In genomic region chr6:106666290-106667021, GRCh38 we compare ENCODE assay signal across 12 cellular contexts. TPM values are rescaled to one million over a fixed set of nuclear protein-coding genes. Genes with fewer than 3 reads are reported as not detected.
DNase-seq lines count a peak whose midpoint lies in the region; ATAC-seq, FAIRE-seq and TF ChIP-seq lines count a peak whose summit lies in the region.
"Had no signal": no experiment of that assay in that cellular context is flagged by ENCODE, and none has a peak within 500 bp of the region (broad histone marks: within the 10 kb centered on the region; RNA-seq: fewer than 3 reads in every experiment).

No MANE protein-coding gene starts in this region.

- no peak overlapping the region for H3K27ac ChIP-seq in DND-41 (ENCODE audit: low read length)
- H3K27ac ChIP-seq: heart left ventricle had no signal

- H3K36me3 ChIP-seq in DND-41 (ENCODE audit: insufficient read depth, low read length) (peaks cover 33% of the 10 kb centered on the region), BE2C (peaks cover 17% of the 10 kb centered on the region)

- H3K4me3 Mint-ChIP-seq in T-helper 17 cell = no peak overlapping the region
- H3K4me3 Mint-ChIP-seq: CD4-positive, alpha-beta memory T cell had no signal

- H4K20me1 ChIP-seq in DND-41 (ENCODE audit: insufficient read depth, low read length) = no peaks in the 10 kb centered on the region

- H3K27ac Mint-ChIP-seq in T-helper 17 cell = no peak overlapping the region
- H3K27ac Mint-ChIP-seq: CD4-positive, alpha-beta memory T cell had no signal

- no peaks in the 10 kb centered on the region for H3K4me1 ChIP-seq in DND-41 (ENCODE audit: insufficient read depth, low read length)
- no peaks in the 10 kb centered on the region for H3K4me1 ChIP-seq in BE2C
- H3K4me1 ChIP-seq: heart left ventricle had no signal

- H3K9me3 ChIP-seq in DND-41 (ENCODE audit: insufficient read depth, low read length, severe bottlenecking) (no peaks in the 10 kb centered on the region), T-helper 17 cell (ENCODE audit: control insufficient read depth, low read length, poor library complexity, severe bottlenecking) (no peaks in the 10 kb centered on the region), BE2C (no peaks in the 10 kb centered on the region; the same call in 1 of the 2 replicates)
- H3K9me3 ChIP-seq: heart left ventricle had no signal

- peaks cover 2% of the 10 kb centered on the region for H3K36me3 Mint-ChIP-seq in T-helper 17 cell (ENCODE audit: low read depth)

- H3K4me1 Mint-ChIP-seq in T-helper 17 cell = no peaks in the 10 kb centered on the region

- FAIRE-seq in HTR-8/SVneo (lab: Jason Lieb, UNC) = no peak
- FAIRE-seq: astrocyte had no signal

- H3K27me3 Mint-ChIP-seq in T-helper 17 cell = no peaks in the 10 kb centered on the region
- H3K27me3 Mint-ChIP-seq: CD4-positive, alpha-beta memory T cell had no signal

- H3K4me3 ChIP-seq in DND-41 (ENCODE audit: low read depth in 1 of 2, low read length in 2 of 2) (no peak overlapping the region), BE2C (ENCODE audit: low read depth, low read length) (no peak overlapping the region)
- H3K4me3 ChIP-seq: heart left ventricle had no signal

- H2AFZ ChIP-seq in DND-41 (ENCODE audit: low read depth, low read length) = no peak overlapping the region

- no peaks in the 10 kb centered on the region for H3K79me2 ChIP-seq in DND-41 (ENCODE audit: insufficient read depth, low read length)

- no peak overlapping the region for H3K4me2 ChIP-seq in DND-41 (ENCODE audit: insufficient read depth, low read length)

- no peak overlapping the region for H3K9ac ChIP-seq in DND-41 (ENCODE audit: low read depth, low read length)

- H3K27me3 ChIP-seq in DND-41 (ENCODE audit: insufficient read depth, low read length, poor library complexity) (no peaks in the 10 kb centered on the region), BE2C (no peaks in the 10 kb centered on the region)
- H3K27me3 ChIP-seq: heart left ventricle had no signal

- no peak for TF ChIP-seq CTCF in DND-41 (IDR thresholded peaks at IDR 0.05; ENCODE audit: borderline replicate concordance, extremely low read depth, low read length, poor library complexity, severe bottlenecking)
- TF ChIP-seq CTCF in omental fat pad (IDR thresholded peaks at IDR 0.05) = no peak
- TF ChIP-seq CTCF in BE2C (IDR thresholded peaks at IDR 0.05; ENCODE audit: low read depth, low read length) = no peak

- ATAC-seq in DND-41 (ENCODE audit: insufficient read depth, low read depth) (peak; percentile 42; the same call in 2 of the 3 replicates), GM19395 (IDR thresholded peaks at IDR 0.05; ENCODE audit: unreplicated experiment) (peak; percentile 99), HG03045 (IDR thresholded peaks at IDR 0.05; ENCODE audit: unreplicated experiment) (peak; percentile 98), T-helper 17 cell (peak; percentile 61), omental fat pad (ENCODE audit: low FRiP score) (no peak)

- DNase-seq in DND-41 (no peak), T-helper 17 cell (no peak), HTR-8/SVneo (ENCODE audit: insufficient read length, low spot score) (no peak), omental fat pad (ENCODE audit: low spot score) (no peak), BE2C (no peak), activated gamma-delta T cell treated with Interleukin-2 at 50 U/mL for 16 hours (no peak)
- DNase-seq: CD4-positive, alpha-beta memory T cell; heart left ventricle; stimulated activated CD4-positive, alpha-beta T cell treated with anti-CD3 and anti-CD28 coated beads, Interleukin-12 subunit alpha, Interleukin-12 subunit beta, amount 100 ng/mL, for 4 hours had no signal

RNA-seq across cellular contexts. Expression of gene QRSL1, which starts 37.1 kb away (rescaled TPM):
- total RNA-seq in T-helper 17 cell (10 to 100 TPM; 11.9 to 12.5 TPM), omental fat pad (1 to 10 TPM; 6.8 to 8.0 (median 8.0) TPM)
- polyA plus RNA-seq in BE2C (2012; ENCODE audit: insufficient read depth, insufficient read length, low read depth) = 11.9 TPM

RNA-seq across cellular contexts. Expression of gene RTN4IP1, which starts 37.2 kb away (rescaled TPM):
- total RNA-seq in T-helper 17 cell = 1 to 10 TPM; 3.1 to 5.4 TPM
- total RNA-seq in omental fat pad = 1 to 10 TPM; 1.1 to 3.7 (median 2.7) TPM
- 15.5 TPM for polyA plus RNA-seq in BE2C (2012; ENCODE audit: insufficient read depth, insufficient read length, low read depth)
